10 cellular contexts compared by ENCODE assay signal in genomic region chrX:38639730-38640129, GRCh38.
"Had no signal": no experiment of that assay in that cellular context is flagged by ENCODE, and none has a peak within 500 bp of the region (broad histone marks: within the 10 kb centered on the region; RNA-seq: fewer than 3 reads in every experiment).

No MANE protein-coding gene starts in this region.

- H3K4me3 ChIP-seq: GM23338 had no signal

- H3K27ac Mint-ChIP-seq: GM23338, H9, HFFc6, IgD-negative memory B cell had no signal

- DNase-seq: H9, HCEC 1CT, HFFc6, KBM-7 had no signal

- H3K27ac ChIP-seq: KMS-11 had no signal

- H3K4me2 ChIP-seq: GM23338, KMS-11 had no signal

- H3K4me1 Mint-ChIP-seq: IgD-negative memory B cell had no signal

- H3K9me3 Mint-ChIP-seq: GM23338, HFFc6, IgD-negative memory B cell had no signal

- FAIRE-seq: H1, H54, HTR-8/SVneo had no signal

- H2AFZ ChIP-seq: GM23338 had no signal

- H3K9ac ChIP-seq: KMS-11 had no signal

- H3K4me3 Mint-ChIP-seq: GM23338, H9, HFFc6, IgD-negative memory B cell had no signal

- ATAC-seq: GM23338 had no signal
